In genomic region chr3:152466784-152467183, GRCh38 we compare ENCODE assay signal across 8 cellular contexts.
A peak's percentile ranks its signal among the peaks of the same experiment; 100 is the strongest.
DNase-seq lines count a peak whose midpoint lies in the region; ATAC-seq, FAIRE-seq and TF ChIP-seq lines count a peak whose summit lies in the region.

No MANE protein-coding gene starts in this region.

- TF ChIP-seq RAD21 in HepG2 (CRISPR knock-in tag; IDR thresholded peaks at IDR 0.05), result no peak

- in situ Hi-C loops in astrocyte of the spinal cord (cut with HindIII; ENCODE audit: low sequenced_read_pairs), result no loop called here
- in situ Hi-C loops in HepG2 (cut with HindIII; ENCODE audit: extremely low pct_ligation_motif_present, low pct_unique_long_range_greater_than_20kb), result no loop called here

- CTCF ChIA-PET in HepG2 (lab: Yijun Ruan, JAX; ENCODE audit: low intra/inter-chr PET ratio, low total read pairs), result no interaction called here

- no TSS peak for BruUV-seq in HepG2 (replicated peaks; lab: Mats Ljungman, UMichigan)

- H3K4me3 ChIP-seq in astrocyte of the spinal cord (ENCODE audit: low read depth, low read length), result no peak overlapping the region
- H3K4me3 ChIP-seq in HepG2 (replicated peaks in 1 of 3; ENCODE audit: insufficient read depth in 1 of 3, low read depth in 2 of 3, low read length in 3 of 3), result no peak overlapping the region

- intact Hi-C loops in HepG2 (cut with micrococcal nuclease; ENCODE audit: unreplicated experiment), result no loop called here

- H4K20me1 ChIP-seq in HepG2 (ENCODE audit: insufficient read depth, low read length), result no peaks in the 10 kb centered on the region

- no peaks in the 10 kb centered on the region for H3K4me1 ChIP-seq in HepG2 (ENCODE audit: insufficient read depth, low read length)

- POLR2A ChIA-PET in HepG2 (lab: Yijun Ruan, JAX), result no interaction called here

- no peak for FAIRE-seq in HepG2 (lab: Jason Lieb, UNC)

- no peaks in the 10 kb centered on the region for H3K9me3 ChIP-seq in HepG2 (ENCODE audit: low read length)

- 61% methylated on average over 7 of the region's 7 CpGs for WGBS in HepG2 (ENCODE audit: low lambda C conversion rate)

- peaks cover 0 to 14% of the 10 kb centered on the region in 2 experiments; a peak in 3 of 5 replicates for H3K36me3 ChIP-seq in HepG2 (replicated peaks in 1 of 2; ENCODE audit: control insufficient read depth in 1 of 2, insufficient read depth in 2 of 2, low read length in 2 of 2)

- H3K4me2 ChIP-seq in HepG2 (ENCODE audit: low read depth, low read length), result no peak overlapping the region

- no peak overlapping the region for H2AFZ ChIP-seq in HepG2 (ENCODE audit: low read length)

- H3K27ac ChIP-seq in HepG2 (ENCODE audit: extremely low read length, insufficient read depth, low read length), result no peak overlapping the region

- H3K9ac ChIP-seq in HepG2 (ENCODE audit: insufficient read depth, low read depth, low read length), result no peak overlapping the region

- TF ChIP-seq EP300 in HepG2 (IDR thresholded peaks at IDR 0.05; ENCODE audit: low read depth in 2 of 2, low read length in 2 of 2) (0 out of 4 replicates have a peak, but pooled peaks of 1 of the 2 experiments have one; percentile 38), HepG2 (CRISPR knock-in tag; IDR thresholded peaks at IDR 0.05; ENCODE audit: borderline replicate concordance) (no peak)

- TF ChIP-seq CTCF in LNCAP (IDR thresholded peaks at IDR 0.05), result peak; percentile 73
- peak; percentile 42 for TF ChIP-seq CTCF in astrocyte of the spinal cord (IDR thresholded peaks at IDR 0.05; ENCODE audit: low read depth, low read length)
- TF ChIP-seq CTCF in HepG2 (CRISPR knock-in tag; IDR thresholded peaks at IDR 0.05), result peak; percentile 38

- peak; percentile 60 for ATAC-seq in GM18502 (IDR thresholded peaks at IDR 0.05; ENCODE audit: poor library complexity, unreplicated experiment)
- ATAC-seq in HepG2, result peak; percentile 86

- no peaks in the 10 kb centered on the region for H3K79me2 ChIP-seq in HepG2 (ENCODE audit: insufficient read depth, low read length)

- peak; percentile 69 for DNase-seq in AG08395 (ENCODE audit: low spot score)
- peak; percentile 50 for DNase-seq in astrocyte of the spinal cord (ENCODE audit: low read depth, low spot score)
- peak; percentile 51 for DNase-seq in HepG2 (ENCODE audit: low spot score)
- DNase-seq in stimulated activated naive CD4-positive, alpha-beta T cell treated with Interleukin-2 at 50 U/mL for 16 hours (lab: John Stamatoyannopoulos, UW), result no peak
- DNase-seq in ureter (ENCODE audit: low spot score), result no peak
- no peak for DNase-seq in activated CD4-positive, CD25-positive, alpha-beta regulatory T cell (lab: John Stamatoyannopoulos, UW)

- no peak for TF ChIP-seq POLR2A in HepG2 (IDR thresholded peaks at IDR 0.05; ENCODE audit: insufficient read depth in 1 of 2, low read depth in 2 of 2, low read length in 2 of 2)

- H3K27me3 ChIP-seq in HepG2 (ENCODE audit: control insufficient read depth in 1 of 2, insufficient read depth in 2 of 2, low read length in 2 of 2), result no peaks in the 10 kb centered on the region

TF ChIP-seq in HepG2, 621 proteins besides CTCF, POLR2A, EP300 and RAD21 (continues in another document):
- TF ChIP-seq PAWR (CRISPR knock-in tag; IDR thresholded peaks at IDR 0.05; ENCODE audit: borderline replicate concordance) (no peak), HNF4A (CRISPR knock-in tag; IDR thresholded peaks at IDR 0.05) (0 out of 2 replicates have a peak, but pooled peaks have one; percentile 55), NFYB (CRISPR knock-in tag; IDR thresholded peaks at IDR 0.05) (no peak), ZBTB43 (CRISPR knock-in tag; conservative IDR thresholded peaks at IDR 0.05) (no peak), SRSF1 (optimal IDR thresholded peaks at IDR 0.05; ENCODE audit: low read depth, low read length) (no peak), CEBPB (IDR thresholded peaks at IDR 0.05; ENCODE audit: borderline replicate concordance, low read depth, low read length) (peak; percentile 78), ZNF207 (IDR thresholded peaks at IDR 0.05; ENCODE audit: borderline replicate concordance) (no peak), ZNF431 (CRISPR knock-in tag; IDR thresholded peaks at IDR 0.05; ENCODE audit: borderline replicate concordance, low read depth) (no peak), ZNF800 (CRISPR knock-in tag; IDR thresholded peaks at IDR 0.05) (no peak), ZNF484 (CRISPR knock-in tag; IDR thresholded peaks at IDR 0.05; ENCODE audit: borderline replicate concordance, low read depth) (no peak), RBFOX2 (IDR thresholded peaks at IDR 0.05; ENCODE audit: low read depth, low read length) (no peak), CEBPG (CRISPR knock-in tag; IDR thresholded peaks at IDR 0.05) (peak; percentile 29; the same call in 1 of the 2 replicates), SP140L (CRISPR knock-in tag; IDR thresholded peaks at IDR 0.05; ENCODE audit: borderline replicate concordance) (no peak), DR1 (CRISPR knock-in tag; IDR thresholded peaks at IDR 0.05) (no peak), ATF7 (IDR thresholded peaks at IDR 0.05) (0 out of 2 replicates have a peak, but pooled peaks have one; percentile 8), ATF7 (CRISPR knock-in tag; IDR thresholded peaks at IDR 0.05) (no peak), ZNF567 (CRISPR knock-in tag; IDR thresholded peaks at IDR 0.05; ENCODE audit: borderline replicate concordance) (no peak), BCLAF1 (IDR thresholded peaks at IDR 0.05) (no peak), NCOA2 (CRISPR knock-in tag; IDR thresholded peaks at IDR 0.05) (0 out of 2 replicates have a peak, but pooled peaks have one; percentile 14), HOMEZ (CRISPR knock-in tag; IDR thresholded peaks at IDR 0.05; ENCODE audit: low read depth) (peak; percentile 84; the same call in 1 of the 2 replicates)

Comparison
In these comparisons a context has a peak if more than half of its experiments do, and no peak if none do; other contexts are left out.
1. DNase-seq: peak in AG08395 (single experiment), astrocyte of the spinal cord (single experiment) and HepG2 (single experiment); none in stimulated activated naive CD4-positive, alpha-beta T cell treated with Interleukin-2 at 50 U/mL for 16 hours (single experiment), ureter (single experiment) and activated CD4-positive, CD25-positive, alpha-beta regulatory T cell (0 of 4).
2. Peak in every context shown above with its lines, with median percentiles within 50 percentile points of each other: CTCF ChIP-seq.